ENCODE assay signal across 8 cellular contexts in genomic region chr15:76337047-76337738, GRCh38. TPM values are rescaled to one million over a fixed set of nuclear protein-coding genes. Genes with fewer than 3 reads are reported as not detected.
DNase-seq lines count a peak whose midpoint lies in the region; ATAC-seq and TF ChIP-seq lines count a peak whose summit lies in the region.

No MANE protein-coding gene starts in this region.

- H3K27ac Mint-ChIP-seq in CD14-positive monocyte (peak overlapping the region in 6 of 7 donors; percentile 77 to 95 (median 91)), activated B cell treated with CpG ODN at 0.5 μM for 24 hours (peak overlapping the region; percentile 60)

- CTCF ChIA-PET in activated B cell treated with CpG ODN at 0.5 μM for 24 hours (lab: Charles Lee) = no interaction called here

- intact Hi-C loops in CD14-positive monocyte (cut with micrococcal nuclease) = no loop called here
- intact Hi-C loops in activated B cell treated with CpG ODN at 0.5 μM for 24 hours (cut with micrococcal nuclease) = loop anchor here (5.0 to 10.0 kb wide), 2 partner anchors 505 to 528 kb away; no protein-coding TSS in a partner anchor

- H3K4me1 ChIP-seq in mononuclear cell (ENCODE audit: insufficient read depth, low read length) = peaks cover 74% of the 10 kb centered on the region

- H3K9me3 ChIP-seq in mononuclear cell (ENCODE audit: low read depth, low read length) = no peaks in the 10 kb centered on the region

- peaks cover 93% of the 10 kb centered on the region for H3K27me3 ChIP-seq in mononuclear cell (ENCODE audit: insufficient read depth, low read length)

- H3K9me3 Mint-ChIP-seq in CD14-positive monocyte = peaks cover 0 to 60% (median 46%) of the 10 kb centered on the region in 7 donors
- H3K9me3 Mint-ChIP-seq in activated B cell treated with CpG ODN at 0.5 μM for 24 hours = no peaks in the 10 kb centered on the region

- H3K4me3 Mint-ChIP-seq in CD14-positive monocyte = peak overlapping the region; percentile 83 to 94
- H3K4me3 Mint-ChIP-seq in activated B cell treated with CpG ODN at 0.5 μM for 24 hours = peak overlapping the region; percentile 78

- peaks cover 81 to 96% (median 90%) of the 10 kb centered on the region in 3 donors for H3K27me3 Mint-ChIP-seq in CD14-positive monocyte (ENCODE audit: low read depth in 3 of 3)
- H3K27me3 Mint-ChIP-seq in activated B cell treated with CpG ODN at 0.5 μM for 24 hours = peaks cover 62% of the 10 kb centered on the region

- DNase-seq in CD14-positive monocyte (ENCODE audit: low spot score) (no peak), HK-2 (ENCODE audit: unreplicated experiment) (peak; percentile 55), activated B cell treated with CpG ODN at 0.5 μM for 24 hours (no peak), NCI-H446 (lab: John Stamatoyannopoulos, UW) (no peak), epidermal melanocyte (ENCODE audit: insufficient read length, low spot score) (no peak), globus pallidus (ENCODE audit: low spot score) (no peak), SW 1271 (lab: John Stamatoyannopoulos, UW) (no peak)

- POLR2A ChIA-PET in activated B cell treated with CpG ODN at 0.5 μM for 24 hours (lab: Charles Lee) = interaction anchor here (0.5 to 2.0 kb wide), 5 partner anchors 26 to 496 kb away, joined by 3 to 16 read pairs (median 4); partner anchors contain the start of gene ETFA

- no peak for ATAC-seq in activated B cell treated with CpG ODN at 0.5 μM for 24 hours (ENCODE audit: low read depth)

- H3K4me1 Mint-ChIP-seq in CD14-positive monocyte = peaks cover 69% of the 10 kb centered on the region
- peaks cover 64% of the 10 kb centered on the region for H3K4me1 Mint-ChIP-seq in activated B cell treated with CpG ODN at 0.5 μM for 24 hours

- peaks cover 13 to 39% of the 10 kb centered on the region in 2 donors for H3K36me3 Mint-ChIP-seq in CD14-positive monocyte
- no peaks in the 10 kb centered on the region for H3K36me3 Mint-ChIP-seq in activated B cell treated with CpG ODN at 0.5 μM for 24 hours (ENCODE audit: low read depth)

- TF ChIP-seq CTCF in CD14-positive monocyte (IDR thresholded peaks at IDR 0.05) = no peak
- no peak for TF ChIP-seq CTCF in activated B cell treated with CpG ODN at 0.5 μM for 24 hours (IDR thresholded peaks at IDR 0.05)

- peak overlapping the region; percentile 32 for H3K4me3 ChIP-seq in mononuclear cell (ENCODE audit: low read length)

RNA-seq across cellular contexts. Expression of gene ISL2, which starts 0.6 kb away (rescaled TPM):
- polyA plus RNA-seq in CD14-positive monocyte = under 1 TPM; 0.40 to 0.52 TPM
- total RNA-seq in activated B cell treated with CpG ODN at 0.5 μM for 24 hours (0.35 and 0.39 TPM in 2 replicates), mononuclear cell (0.21 TPM)

RNA-seq across cellular contexts. Expression of gene ETFA, which starts 25.9 kb away (rescaled TPM):
- 100 to 1,000 TPM; 166 to 178 TPM for polyA plus RNA-seq in CD14-positive monocyte
- total RNA-seq in activated B cell treated with CpG ODN at 0.5 μM for 24 hours (112 and 113 TPM in 2 replicates), mononuclear cell (51.5 TPM)
